29 cellular contexts compared by ENCODE assay signal in the genomic region with DNA sequence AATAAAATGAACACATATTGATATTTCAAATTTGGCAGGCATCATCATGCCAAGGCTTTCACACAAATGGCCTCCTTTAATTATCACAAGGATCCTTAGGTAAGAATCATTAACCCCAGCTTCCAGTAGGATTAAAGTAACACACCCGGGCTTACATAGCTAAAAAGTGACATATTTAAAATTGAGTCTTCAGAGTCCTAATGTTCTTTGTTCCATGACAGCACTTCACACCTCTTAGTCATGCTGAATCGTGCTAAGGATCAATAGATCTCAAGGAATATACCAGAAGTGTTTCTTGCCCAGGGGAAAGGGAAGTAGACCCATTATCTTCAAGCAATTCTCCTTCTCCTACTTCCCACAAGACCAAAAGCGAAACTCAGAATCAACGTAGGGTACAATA.
"Had no signal": no experiment of that assay in that cellular context is flagged by ENCODE, and none has a peak within 500 bp of the region (broad histone marks: within the 10 kb centered on the region; RNA-seq: fewer than 3 reads in every experiment).

No MANE protein-coding gene starts in this region.

- DNase-seq: activated B cell treated with CpG ODN at 0.5 μM for 24 hours; activated CD4-positive, alpha-beta memory T cell treated with anti-CD3 and anti-CD28 coated beads for 36 hours; activated CD4-positive, alpha-beta T cell treated with anti-CD3 and anti-CD28 coated beads for 4 hours; activated CD4-positive, alpha-beta T cell treated with anti-CD3 and anti-CD28 coated beads, Interleukin-2, amount 10 ng/mL, durations not matched to agents 24 days and 14 days; activated CD4-positive, alpha-beta T cell treated with anti-CD3 and anti-CD28 coated beads, Interleukin-2, amount 50 U/mL, for 1 hour; activated CD4-positive, alpha-beta T cell treated with anti-CD3 and anti-CD28 coated beads, Interleukin-2, amount 50 U/mL, for 4 hours; activated CD4-positive, CD25-positive, alpha-beta regulatory T cell treated with anti-CD3 and anti-CD28 coated beads, Interleukin-2, amount 50 U/mL, for 72 hours; activated CD8-positive, alpha-beta memory T cell treated with anti-CD3 and anti-CD28 coated beads, Interleukin-2, amount 50 U/mL, for 4 hours; activated CD8-positive, alpha-beta T cell treated with anti-CD3 and anti-CD28 coated beads for 36 hours; activated effector memory CD4-positive, alpha-beta T cell treated with anti-CD3 and anti-CD28 coated beads, Interleukin-2, amount 50 U/mL, for 16 hours; activated gamma-delta T cell treated with Interleukin-2 at 50 U/mL for 16 hours; activated naive CD4-positive, alpha-beta T cell; activated naive CD4-positive, alpha-beta T cell treated with anti-CD3 and anti-CD28 coated beads for 36 hours; activated naive CD4-positive, alpha-beta T cell treated with anti-CD3 and anti-CD28 coated beads, Interleukin-2, amount 50 U/mL, for 16 hours; activated naive CD8-positive, alpha-beta T cell treated with anti-CD3 and anti-CD28 coated beads for 36 hours; activated T-cell treated with anti-CD3 and anti-CD28 coated beads for 4 hours; activated T-cell treated with anti-CD3 and anti-CD28 coated beads, Interleukin-2, amount 50 U/mL, for 1 hour; activated T-cell treated with anti-CD3 and anti-CD28 coated beads, Interleukin-2, amount 50 U/mL, for 4 hours; activated T-cell treated with anti-CD3 and anti-CD28 coated beads, Interleukin-2, amount 50 U/mL, for 72 hours; adrenal gland; amniotic stem cell; aorta; body of pancreas; brain microvascular endothelial cell; central memory CD4-positive, alpha-beta T cell; T-helper 2 cell; T-helper 9 cell had no signal

- ATAC-seq: activated CD8-positive, alpha-beta T cell treated with anti-CD3 and anti-CD28 coated beads for 36 hours; activated naive CD4-positive, alpha-beta T cell treated with anti-CD3 and anti-CD28 coated beads, Interleukin-2, amount 50 U/mL, for 72 hours; activated T-cell treated with anti-CD3 and anti-CD28 coated beads, Interleukin-2, amount 50 U/mL, for 4 hours; activated T-cell treated with anti-CD3 and anti-CD28 coated beads, Interleukin-2, amount 50 U/mL, for 72 hours; activated T-helper 17 cell treated with anti-CD3 and anti-CD28 coated beads, Interleukin-2, amount 50 U/mL, for 72 hours; body of pancreas had no signal
